ENCODE assay signal across 5 cellular contexts in genomic region chr17:41851382-41851781, GRCh38. TPM values are rescaled to one million over a fixed set of nuclear protein-coding genes. Genes with fewer than 3 reads are reported as not detected.
"Had no signal": no experiment of that assay in that cellular context is flagged by ENCODE, and none has a peak within 500 bp of the region (broad histone marks: within the 10 kb centered on the region; RNA-seq: fewer than 3 reads in every experiment).

No MANE protein-coding gene starts in this region.

RNA-seq across cellular contexts. Expression of gene KLHL10, which starts 13.8 kb away (rescaled TPM):
- total RNA-seq: kidney epithelial cell; left lung; naive thymus-derived CD4-positive, alpha-beta T cell; natural killer cell treated with Interleukin-12 subunit alpha and Interleukin-12 subunit beta and Interleukin-15 and Interleukin-18, amount 100 ng/mL, for 72 hours; sciatic nerve had no signal
